ENCODE assay signal across 24 cellular contexts in genomic region chr12:24697295-24697694, GRCh38.
DNase-seq lines count a peak whose midpoint lies in the region; ATAC-seq and TF ChIP-seq lines count a peak whose summit lies in the region.
"Had no signal": no experiment of that assay in that cellular context is flagged by ENCODE, and none has a peak within 500 bp of the region (broad histone marks: within the 10 kb centered on the region; RNA-seq: fewer than 3 reads in every experiment).

No MANE protein-coding gene starts in this region.

- peak; percentile 12 for ATAC-seq in activated CD4-positive, alpha-beta T cell treated with anti-CD3 and anti-CD28 coated beads for 36 hours
- ATAC-seq in left lung = peak; percentile 54
- ATAC-seq in HG03571 (IDR thresholded peaks at IDR 0.05; ENCODE audit: unreplicated experiment) = no peak
- no peak for ATAC-seq in activated CD8-positive, alpha-beta memory T cell treated with anti-CD3 and anti-CD28 coated beads, Interleukin-2, amount 10 ng/mL, durations not matched to agents 7 days and 5 days
- ATAC-seq: GM12878 had no signal

- H3K4me3 Mint-ChIP-seq in activated CD4-positive, alpha-beta T cell treated with anti-CD3 and anti-CD28 coated beads for 36 hours = no peak overlapping the region
- H3K4me3 Mint-ChIP-seq in activated CD4-positive, alpha-beta T cell treated with anti-CD3 and anti-CD28 coated beads, Interleukin-2, amount 10 ng/mL, durations not matched to agents 7 days and 5 days = no peak overlapping the region
- no peak overlapping the region for H3K4me3 Mint-ChIP-seq in activated CD8-positive, alpha-beta memory T cell treated with anti-CD3 and anti-CD28 coated beads, Interleukin-2, amount 10 ng/mL, durations not matched to agents 7 days and 5 days
- H3K4me3 Mint-ChIP-seq: CD14-positive monocyte, IgD-negative memory B cell had no signal

- TF ChIP-seq CTCF in OCI-LY3 (IDR thresholded peaks at IDR 0.05; ENCODE audit: low read depth, low read length) (no peak), left lung (IDR thresholded peaks at IDR 0.05) (no peak), smooth muscle cell (IDR thresholded peaks at IDR 0.05; ENCODE audit: borderline replicate concordance, insufficient read depth, poor library complexity, severe bottlenecking) (no peak)

- peaks cover 6% of the 10 kb centered on the region for H3K27me3 Mint-ChIP-seq in activated CD4-positive, alpha-beta T cell treated with anti-CD3 and anti-CD28 coated beads for 36 hours
- H3K27me3 Mint-ChIP-seq in activated CD4-positive, alpha-beta T cell treated with anti-CD3 and anti-CD28 coated beads, Interleukin-2, amount 10 ng/mL, durations not matched to agents 7 days and 5 days = no peaks in the 10 kb centered on the region
- H3K27me3 Mint-ChIP-seq in activated CD8-positive, alpha-beta memory T cell treated with anti-CD3 and anti-CD28 coated beads, Interleukin-2, amount 10 ng/mL, durations not matched to agents 7 days and 5 days = no peaks in the 10 kb centered on the region

- H3F3A ChIP-seq in smooth muscle cell (ENCODE audit: low read depth) = no peaks in the 10 kb centered on the region

- peaks cover 4% of the 10 kb centered on the region for H3K9me3 Mint-ChIP-seq in activated CD4-positive, alpha-beta T cell treated with anti-CD3 and anti-CD28 coated beads for 36 hours (ENCODE audit: low read depth)
- peaks cover 2% of the 10 kb centered on the region for H3K9me3 Mint-ChIP-seq in activated CD4-positive, alpha-beta T cell treated with anti-CD3 and anti-CD28 coated beads, Interleukin-2, amount 10 ng/mL, durations not matched to agents 7 days and 5 days
- H3K9me3 Mint-ChIP-seq in activated CD8-positive, alpha-beta memory T cell treated with anti-CD3 and anti-CD28 coated beads, Interleukin-2, amount 10 ng/mL, durations not matched to agents 7 days and 5 days (ENCODE audit: low read depth) = peaks cover 2% of the 10 kb centered on the region
- H3K9me3 Mint-ChIP-seq: CD14-positive monocyte, IgD-negative memory B cell had no signal

- H2AFZ ChIP-seq in OCI-LY3 (ENCODE audit: low read depth, low read length) (peak overlapping the region; percentile 15), smooth muscle cell (ENCODE audit: low read depth) (peak overlapping the region; percentile 76)

- peaks cover 12% of the 10 kb centered on the region for H3K9me3 ChIP-seq in OCI-LY3 (ENCODE audit: insufficient read depth, low read length)
- H3K9me3 ChIP-seq in left lung = no peaks in the 10 kb centered on the region
- H3K9me3 ChIP-seq in smooth muscle cell (replicated peaks; ENCODE audit: low read depth) = no peaks in the 10 kb centered on the region
- H3K9me3 ChIP-seq: MG63, SJCRH30 had no signal

- no peaks in the 10 kb centered on the region for H3K79me2 ChIP-seq in OCI-LY3 (ENCODE audit: low read length)
- no peaks in the 10 kb centered on the region for H3K79me2 ChIP-seq in smooth muscle cell (ENCODE audit: low read depth)

- H3K36me3 ChIP-seq in OCI-LY3 (replicated peaks; ENCODE audit: low read depth, low read length) (peaks cover 30% of the 10 kb centered on the region), left lung (no peaks in the 10 kb centered on the region), smooth muscle cell (ENCODE audit: low read depth) (no peaks in the 10 kb centered on the region)
- H3K36me3 ChIP-seq: MG63, SJCRH30 had no signal

- no peaks in the 10 kb centered on the region for H3K36me3 Mint-ChIP-seq in activated CD4-positive, alpha-beta T cell treated with anti-CD3 and anti-CD28 coated beads for 36 hours (ENCODE audit: low read depth)
- no peaks in the 10 kb centered on the region for H3K36me3 Mint-ChIP-seq in activated CD4-positive, alpha-beta T cell treated with anti-CD3 and anti-CD28 coated beads, Interleukin-2, amount 10 ng/mL, durations not matched to agents 7 days and 5 days (ENCODE audit: low read depth)
- H3K36me3 Mint-ChIP-seq in activated CD8-positive, alpha-beta memory T cell treated with anti-CD3 and anti-CD28 coated beads, Interleukin-2, amount 10 ng/mL, durations not matched to agents 7 days and 5 days = peaks cover 5% of the 10 kb centered on the region
- H3K36me3 Mint-ChIP-seq: CD14-positive monocyte, IgD-negative memory B cell had no signal

- H3K9ac ChIP-seq in OCI-LY3 (ENCODE audit: low read length) (no peak overlapping the region; the same call in 1 of the 2 replicates), smooth muscle cell (ENCODE audit: low read depth) (no peak overlapping the region)

- H3K4me2 ChIP-seq in OCI-LY3 (ENCODE audit: low read length) (peak overlapping the region; percentile 29), smooth muscle cell (peak overlapping the region; percentile 22)

- H3K4me3 ChIP-seq in OCI-LY3 (ENCODE audit: low read length) (no peak overlapping the region), left lung (no peak overlapping the region), smooth muscle cell (no peak overlapping the region)
- H3K4me3 ChIP-seq: GM12878, MG63, SJCRH30 had no signal

- H3K27me3 ChIP-seq in OCI-LY3 (ENCODE audit: low read depth, low read length) (no peaks in the 10 kb centered on the region), left lung (no peaks in the 10 kb centered on the region), smooth muscle cell (ENCODE audit: low read depth) (no peaks in the 10 kb centered on the region)
- H3K27me3 ChIP-seq: MG63, SJCRH30 had no signal

- peaks cover 71% of the 10 kb centered on the region for H3K4me1 ChIP-seq in OCI-LY3 (ENCODE audit: low read length)
- peaks cover 0 to 13% of the 10 kb centered on the region in 2 donors for H3K4me1 ChIP-seq in left lung
- H3K4me1 ChIP-seq in smooth muscle cell (ENCODE audit: low read depth) = peaks cover 13% of the 10 kb centered on the region
- H3K4me1 ChIP-seq: SJCRH30 had no signal

- H4K20me1 ChIP-seq in OCI-LY3 (ENCODE audit: insufficient read depth, low read length) (no peaks in the 10 kb centered on the region), smooth muscle cell (ENCODE audit: low read depth) (no peaks in the 10 kb centered on the region)

- DNase-seq in activated CD4-positive, alpha-beta T cell treated with anti-CD3 and anti-CD28 coated beads for 36 hours = no peak
- no peak for DNase-seq in activated CD4-positive, alpha-beta T cell treated with anti-CD3 and anti-CD28 coated beads, Interleukin-2, amount 10 ng/mL, durations not matched to agents 7 days and 5 days
- DNase-seq in left lung (no peak), smooth muscle cell (lab: John Stamatoyannopoulos, UW; ENCODE audit: unreplicated experiment) (no peak)
- no peak for DNase-seq in activated effector memory CD4-positive, alpha-beta T cell treated with anti-CD3 and anti-CD28 coated beads, Interleukin-2, amount 50 U/mL, for 16 hours
- no peak for DNase-seq in activated CD8-positive, alpha-beta memory T cell treated with anti-CD3 and anti-CD28 coated beads, Interleukin-2, amount 10 ng/mL, durations not matched to agents 7 days and 5 days
- DNase-seq: DMS79 treated with DMSO at 0.1 percent for 48 hours, GOT3, HCEC 1CT, Kasumi-1, MG63, NCI-H1092, NCI-H1436, NCI-H187 treated with DMSO at 0.1 percent for 48 hours, NCI-H2107, NCI-H2227 treated with DMSO at 0.1 percent for 48 hours, NCI-H524, NCI-H82, SJCRH30 had no signal

- intact Hi-C loops in activated CD4-positive, alpha-beta T cell treated with anti-CD3 and anti-CD28 coated beads for 36 hours (cut with DNase I, micrococcal nuclease) = no loop called here
- intact Hi-C loops in left lung (cut with DNase I) = no loop called here

- POLR2A ChIA-PET in activated CD4-positive, alpha-beta T cell treated with anti-CD3 and anti-CD28 coated beads for 36 hours (lab: Charles Lee) = no interaction called here
- POLR2A ChIA-PET in activated CD4-positive, alpha-beta T cell treated with anti-CD3 and anti-CD28 coated beads, Interleukin-2, amount 10 ng/mL, durations not matched to agents 7 days and 5 days (lab: Charles Lee) = no interaction called here

- H3K4me1 Mint-ChIP-seq in activated CD4-positive, alpha-beta T cell treated with anti-CD3 and anti-CD28 coated beads for 36 hours = peaks cover 3% of the 10 kb centered on the region
- H3K4me1 Mint-ChIP-seq in activated CD4-positive, alpha-beta T cell treated with anti-CD3 and anti-CD28 coated beads, Interleukin-2, amount 10 ng/mL, durations not matched to agents 7 days and 5 days = no peaks in the 10 kb centered on the region
- H3K4me1 Mint-ChIP-seq in activated CD8-positive, alpha-beta memory T cell treated with anti-CD3 and anti-CD28 coated beads, Interleukin-2, amount 10 ng/mL, durations not matched to agents 7 days and 5 days = peaks cover 2% of the 10 kb centered on the region

- H3K27ac ChIP-seq in OCI-LY3 (ENCODE audit: low read length) (peak overlapping the region; percentile 29), left lung (no peak overlapping the region), smooth muscle cell (ENCODE audit: low read depth) (peak overlapping the region; percentile 0)
- H3K27ac ChIP-seq: SJCRH30 had no signal

- WGBS in smooth muscle cell (ENCODE audit: low lambda C conversion rate) = 94% methylated on average over 2 of the region's 2 CpGs

- no peak overlapping the region for H3K27ac Mint-ChIP-seq in activated CD4-positive, alpha-beta T cell treated with anti-CD3 and anti-CD28 coated beads for 36 hours
- no peak overlapping the region for H3K27ac Mint-ChIP-seq in activated CD4-positive, alpha-beta T cell treated with anti-CD3 and anti-CD28 coated beads, Interleukin-2, amount 10 ng/mL, durations not matched to agents 7 days and 5 days
- H3K27ac Mint-ChIP-seq in activated CD8-positive, alpha-beta memory T cell treated with anti-CD3 and anti-CD28 coated beads, Interleukin-2, amount 10 ng/mL, durations not matched to agents 7 days and 5 days = no peak overlapping the region
- H3K27ac Mint-ChIP-seq: CD14-positive monocyte, IgD-negative memory B cell had no signal

- CTCF ChIA-PET in activated CD4-positive, alpha-beta T cell treated with anti-CD3 and anti-CD28 coated beads for 36 hours (lab: Charles Lee) = interaction anchor here (1.1 kb wide), 1 partner anchor 34 kb away, joined by 3 read pairs; no protein-coding TSS in a partner anchor
- CTCF ChIA-PET in activated CD4-positive, alpha-beta T cell treated with anti-CD3 and anti-CD28 coated beads, Interleukin-2, amount 10 ng/mL, durations not matched to agents 7 days and 5 days (lab: Charles Lee) = no interaction called here
- CTCF ChIA-PET in activated CD8-positive, alpha-beta memory T cell treated with anti-CD3 and anti-CD28 coated beads, Interleukin-2, amount 10 ng/mL, durations not matched to agents 7 days and 5 days (lab: Charles Lee) = no interaction called here

Comparison
In these comparisons a context has a peak if more than half of its experiments do, and no peak if none do; other contexts are left out.
1. ATAC-seq: peak in activated CD4-positive, alpha-beta T cell treated with anti-CD3 and anti-CD28 coated beads for 36 hours (single experiment) and left lung (single experiment); none in HG03571 (single experiment) and activated CD8-positive, alpha-beta memory T cell treated with anti-CD3 and anti-CD28 coated beads, Interleukin-2, amount 10 ng/mL, durations not matched to agents 7 days and 5 days (single experiment).
2. H3K27ac ChIP-seq: peak in OCI-LY3 (single experiment) and smooth muscle cell (single experiment); none in left lung (0 of 2).